1 cellular context compared by ENCODE assay signal in genomic region chr12:143964-144649, GRCh38.
TF ChIP-seq lines count a peak whose summit lies in the region.

No MANE protein-coding gene starts in this region.

TF ChIP-seq in HepG2, 621 proteins besides CTCF, POLR2A, EP300 and RAD21 (continued from another document):
- TF ChIP-seq ZHX2 (IDR thresholded peaks at IDR 0.05; ENCODE audit: low read depth) (no peak), ZHX2 (CRISPR knock-in tag; IDR thresholded peaks at IDR 0.05; ENCODE audit: borderline replicate concordance) (no peak), ZFX (CRISPR knock-in tag; IDR thresholded peaks at IDR 0.05; ENCODE audit: low read depth) (peak; percentile 60), KLF15 (CRISPR knock-in tag; IDR thresholded peaks at IDR 0.05; ENCODE audit: borderline replicate concordance) (no peak), KDM2A (CRISPR knock-in tag; IDR thresholded peaks at IDR 0.05; ENCODE audit: borderline replicate concordance, low read depth) (0 out of 2 replicates have a peak, but pooled peaks have one; percentile 24), MAZ (IDR thresholded peaks at IDR 0.05; ENCODE audit: borderline replicate concordance, low read depth, low read length) (no peak), MAZ (CRISPR knock-in tag; IDR thresholded peaks at IDR 0.05; ENCODE audit: low read depth) (0 out of 2 replicates have a peak, but pooled peaks have one; percentile 32), ZFP37 (CRISPR knock-in tag; IDR thresholded peaks at IDR 0.05; ENCODE audit: borderline replicate concordance) (no peak), ARID3A (IDR thresholded peaks at IDR 0.05; ENCODE audit: low read depth, low read length) (no peak), NFIB (CRISPR knock-in tag; IDR thresholded peaks at IDR 0.05; ENCODE audit: borderline replicate concordance) (no peak), SIX1 (CRISPR knock-in tag; IDR thresholded peaks at IDR 0.05; ENCODE audit: borderline replicate concordance) (no peak), SSRP1 (CRISPR knock-in tag; IDR thresholded peaks at IDR 0.05) (no peak), MAX (IDR thresholded peaks at IDR 0.05) (0 out of 2 replicates have a peak, but pooled peaks have one; percentile 26), ZNF768 (CRISPR knock-in tag; IDR thresholded peaks at IDR 0.05) (no peak), STAG1 (CRISPR knock-in tag; IDR thresholded peaks at IDR 0.05) (no peak), RFX5 (IDR thresholded peaks at IDR 0.05; ENCODE audit: low read depth, low read length) (peak; percentile 59; the same call in 1 of the 2 replicates), ZNF512 (CRISPR knock-in tag; IDR thresholded peaks at IDR 0.05) (no peak), ZNF878 (CRISPR knock-in tag; IDR thresholded peaks at IDR 0.05) (no peak), TARDBP (CRISPR knock-in tag; IDR thresholded peaks at IDR 0.05) (peak; percentile 21; the same call in 1 of the 2 replicates), HNF4A (CRISPR knock-in tag; IDR thresholded peaks at IDR 0.05) (peak; percentile 86), MIXL1 (CRISPR knock-in tag; IDR thresholded peaks at IDR 0.05) (no peak), HNF4G (IDR thresholded peaks at IDR 0.05; ENCODE audit: borderline replicate concordance, low read depth, low read length) (peak; percentile 54), HNF4G (CRISPR knock-in tag; IDR thresholded peaks at IDR 0.05; ENCODE audit: borderline replicate concordance, low read depth) (no peak), ZNF781 (CRISPR knock-in tag; IDR thresholded peaks at IDR 0.05; ENCODE audit: borderline replicate concordance, not compliant biosample characterization) (no peak), ADNP (CRISPR knock-in tag; IDR thresholded peaks at IDR 0.05) (no peak), ZNF17 (CRISPR knock-in tag; IDR thresholded peaks at IDR 0.05) (no peak), ZNF747 (CRISPR knock-in tag; IDR thresholded peaks at IDR 0.05; ENCODE audit: borderline replicate concordance) (no peak), ZC3H4 (CRISPR knock-in tag; IDR thresholded peaks at IDR 0.05; ENCODE audit: borderline replicate concordance) (no peak), NCOA5 (CRISPR knock-in tag; IDR thresholded peaks at IDR 0.05) (no peak), ZNF543 (CRISPR knock-in tag; IDR thresholded peaks at IDR 0.05) (no peak), ARNTL (CRISPR knock-in tag; IDR thresholded peaks at IDR 0.05) (no peak)
